ENCODE assay signal across 1 cellular context in genomic region chr12:50665609-50666008, GRCh38.
TF ChIP-seq lines count a peak whose summit lies in the region.

No MANE protein-coding gene starts in this region.

TF ChIP-seq in GM12878, 131 proteins besides CTCF, POLR2A, EP300 and RAD21 (continued from another document):
- TF ChIP-seq NKRF (conservative IDR thresholded peaks at IDR 0.05) (no peak), IKZF2 (IDR thresholded peaks at IDR 0.05) (0 out of 4 replicates have a peak, but pooled peaks of 1 of the 2 experiments have one; percentile 15), CBX5 (IDR thresholded peaks at IDR 0.05; ENCODE audit: low read depth) (no peak), SREBF1 (IDR thresholded peaks at IDR 0.05; ENCODE audit: low read length) (no peak), HDAC2 (IDR thresholded peaks at IDR 0.05) (no peak), FOXM1 (IDR thresholded peaks at IDR 0.05; ENCODE audit: low read depth, low read length) (no peak), JUNB (IDR thresholded peaks at IDR 0.05) (peak; percentile 28; the same call in 1 of the 2 replicates), NFIC (IDR thresholded peaks at IDR 0.05; ENCODE audit: low read depth, low read length) (0 out of 2 replicates have a peak, but pooled peaks have one; percentile 33), ZBED1 (IDR thresholded peaks at IDR 0.05; ENCODE audit: borderline replicate concordance) (no peak), WRNIP1 (IDR thresholded peaks at IDR 0.05; ENCODE audit: borderline replicate concordance, low read depth, low read length) (no peak), SREBF2 (IDR thresholded peaks at IDR 0.05; ENCODE audit: low read length) (no peak), RELB (IDR thresholded peaks at IDR 0.05; ENCODE audit: low read depth) (no peak), CREB1 (IDR thresholded peaks at IDR 0.05; ENCODE audit: low read depth) (no peak), CHD2 (IDR thresholded peaks at IDR 0.05; ENCODE audit: borderline replicate concordance, low read depth, low read length) (no peak), BACH1 (IDR thresholded peaks at IDR 0.05; ENCODE audit: borderline replicate concordance) (no peak), ATF7 (IDR thresholded peaks at IDR 0.05; ENCODE audit: low read depth) (no peak), NR2F1 (conservative IDR thresholded peaks at IDR 0.05) (no peak), NR2C2 (IDR thresholded peaks at IDR 0.05; ENCODE audit: borderline replicate concordance, control insufficient read depth, insufficient read length, low read depth) (no peak), ZSCAN29 (IDR thresholded peaks at IDR 0.05) (no peak), MTA2 (IDR thresholded peaks at IDR 0.05; ENCODE audit: low read depth) (no peak), BHLHE40 (IDR thresholded peaks at IDR 0.05; ENCODE audit: borderline replicate concordance in 1 of 2, low read depth in 2 of 2, low read length in 1 of 2) (peak; percentile 67 to 76; a peak in 3 of 4 replicates), CBFB (IDR thresholded peaks at IDR 0.05; ENCODE audit: low read depth) (no peak)
- TF ChIP-seq, protein P1, sequence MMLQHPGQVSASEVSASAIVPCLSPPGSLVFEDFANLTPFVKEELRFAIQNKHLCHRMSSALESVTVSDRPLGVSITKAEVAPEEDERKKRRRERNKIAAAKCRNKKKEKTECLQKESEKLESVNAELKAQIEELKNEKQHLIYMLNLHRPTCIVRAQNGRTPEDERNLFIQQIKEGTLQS (IDR thresholded peaks at IDR 0.05; ENCODE audit: borderline replicate concordance, extremely low read depth, low read depth, low read length), result no peak
- TF ChIP-seq, protein P2, sequence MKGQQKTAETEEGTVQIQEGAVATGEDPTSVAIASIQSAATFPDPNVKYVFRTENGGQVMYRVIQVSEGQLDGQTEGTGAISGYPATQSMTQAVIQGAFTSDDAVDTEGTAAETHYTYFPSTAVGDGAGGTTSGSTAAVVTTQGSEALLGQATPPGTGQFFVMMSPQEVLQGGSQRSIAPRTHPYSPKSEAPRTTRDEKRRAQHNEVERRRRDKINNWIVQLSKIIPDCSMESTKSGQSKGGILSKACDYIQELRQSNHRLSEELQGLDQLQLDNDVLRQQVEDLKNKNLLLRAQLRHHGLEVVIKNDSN (IDR thresholded peaks at IDR 0.05; ENCODE audit: borderline replicate concordance, extremely low read length, insufficient read depth, low read depth, low read length), result no peak
